In the genomic region with DNA sequence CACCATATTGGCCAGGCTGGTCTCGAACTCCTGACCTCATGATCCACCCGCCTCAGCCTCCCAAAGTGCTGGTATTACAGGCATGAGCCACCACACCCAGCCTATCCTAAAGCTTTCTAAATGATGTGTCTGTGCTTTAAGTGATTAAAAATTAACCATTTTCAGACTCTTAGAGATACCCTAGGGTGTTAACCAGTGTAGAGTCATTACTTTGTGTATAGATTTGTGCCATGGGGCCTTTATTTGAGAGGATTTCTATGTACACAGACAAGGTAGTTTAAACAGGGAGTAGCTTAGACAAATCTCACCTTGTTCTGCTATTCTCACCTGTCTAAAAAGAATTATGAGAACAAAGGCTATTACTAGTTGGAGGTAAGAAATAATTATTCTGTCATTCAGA, we compare ENCODE assay signal across 23 cellular contexts. TPM values are rescaled to one million over a fixed set of nuclear protein-coding genes. Genes with fewer than 3 reads are reported as not detected.
DNase-seq lines count a peak whose midpoint lies in the region; ATAC-seq and TF ChIP-seq lines count a peak whose summit lies in the region.
"Had no signal": no experiment of that assay in that cellular context is flagged by ENCODE, and none has a peak within 500 bp of the region (broad histone marks: within the 10 kb centered on the region; RNA-seq: fewer than 3 reads in every experiment).

No MANE protein-coding gene starts in this region.

- no peak overlapping the region for H3K4me3 ChIP-seq in psoas muscle
- no peak overlapping the region for H3K4me3 ChIP-seq in spleen
- H3K4me3 ChIP-seq: A549; BLaER1 treated with 17β-estradiol and CSF1 and Interleukin-3, amounts not matched to agents 10 nM and 100 nM; GM23248 had no signal

- H3K4me1 ChIP-seq in psoas muscle (peaks cover 11% of the 10 kb centered on the region), spleen (peaks cover 0 to 7% (median 2%) of the 10 kb centered on the region in 6 donors)
- H3K4me1 ChIP-seq: A549 had no signal

- H3K36me3 ChIP-seq in psoas muscle (ENCODE audit: insufficient read depth in 1 of 2, low read depth in 1 of 2), result peaks cover 0 to 3% of the 10 kb centered on the region in 2 donors
- peaks cover 0 to 3% (median 0%) of the 10 kb centered on the region in 6 donors for H3K36me3 ChIP-seq in spleen

- no peak for TF ChIP-seq CTCF in psoas muscle (IDR thresholded peaks at IDR 0.05)
- no peak for TF ChIP-seq CTCF in spleen (IDR thresholded peaks at IDR 0.05 in 8 of 11, conservative IDR thresholded peaks at IDR 0.05 in 3 of 11)

- intact Hi-C loops in left colon (cut with DNase I, micrococcal nuclease) (no loop called here), psoas muscle (cut with DNase I) (no loop called here), spleen (cut with DNase I; ENCODE audit: low total_unique reads) (no loop called here)

- H3K9me3 ChIP-seq in psoas muscle, result no peaks in the 10 kb centered on the region
- H3K9me3 ChIP-seq in spleen, result no peaks in the 10 kb centered on the region
- H3K9me3 ChIP-seq: A549; BLaER1 treated with 17β-estradiol and CSF1 and Interleukin-3, amounts not matched to agents 10 nM and 100 nM had no signal

- no peaks in the 10 kb centered on the region for H3K27me3 ChIP-seq in psoas muscle (ENCODE audit: insufficient read depth in 3 of 3, low read length in 2 of 3)
- no peaks in the 10 kb centered on the region for H3K27me3 ChIP-seq in spleen (replicated peaks in 1 of 7)
- H3K27me3 ChIP-seq: BLaER1 treated with 17β-estradiol and CSF1 and Interleukin-3, amounts not matched to agents 10 nM and 100 nM had no signal

- 93 to 97% (median 94%) methylated on average over 2 of the region's 2 CpGs for WGBS in psoas muscle, 3 donors
- 84 to 97% (median 96%) methylated on average over 2 of the region's 2 CpGs for WGBS in spleen, 5 donors

- no peak for TF ChIP-seq POLR2A in spleen (IDR thresholded peaks at IDR 0.05)

- ATAC-seq in left colon (peak; percentile 82), psoas muscle (no peak)
- ATAC-seq: A549, Panc1 had no signal

- H3K27ac ChIP-seq in psoas muscle (peak overlapping the region; percentile 23), spleen (no peak overlapping the region)
- H3K27ac ChIP-seq: A549; BLaER1 treated with 17β-estradiol and CSF1 and Interleukin-3, amounts not matched to agents 10 nM and 100 nM; GM23248; HL-60; RWPE1 had no signal

- peak in 2 of 3 experiments; percentile 13 to 71 for DNase-seq in NCI-H1417 (lab: John Stamatoyannopoulos, UW)
- DNase-seq in NCI-H146 treated with DMSO at 0.1 percent for 48 hours (lab: John Stamatoyannopoulos, UW; ENCODE audit: unreplicated experiment), result peak; percentile 67
- DNase-seq in left colon, result no peak
- no peak for DNase-seq in psoas muscle
- DNase-seq in spleen, result no peak
- no peak for DNase-seq in NCI-H226
- DNase-seq in HuH-7 (ENCODE audit: low spot score), result no peak
- DNase-seq: AML-193; CD4-positive, alpha-beta T cell; GM23248; H7; NCI-H1048; NCI-H1436; NCI-H1930; NCI-H446 treated with DMSO at 0.1 percent for 48 hours; NCI-H526; NCI-H82; SHP77 had no signal

RNA-seq across cellular contexts. Expression of gene PLEKHM2, which starts 12.7 kb away (rescaled TPM):
- total RNA-seq in left colon (10 to 100 TPM; 31.5 to 37.0 TPM), psoas muscle (100 to 1,000 TPM; 137 to 177 (median 156) TPM), spleen (10 to 100 TPM; 59.1 to 96.0 (median 65.8) TPM)
- polyA plus RNA-seq in psoas muscle (100 to 1,000 TPM in 1 of 3 donors, 10 to 100 TPM in 2; 78.1 to 167 (median 86.8) TPM), spleen (10 to 100 TPM; 25.9 to 54.1 (median 37.1) TPM)

RNA-seq across cellular contexts. Expression of gene DDI2, which starts 54.2 kb away (rescaled TPM):
- 10 to 100 TPM; 27.4 to 37.6 TPM for total RNA-seq in left colon
- 10 to 100 TPM; 23.8 to 80.2 (median 39.5) TPM for total RNA-seq in psoas muscle
- 10 to 100 TPM in 2 of 3 donors, 1 to 10 TPM in 1; 4.8 to 35.4 (median 18.7) TPM for polyA plus RNA-seq in psoas muscle
- total RNA-seq in spleen, result 10 to 100 TPM; 43.3 to 75.4 (median 47.2) TPM
- polyA plus RNA-seq in spleen, result 1 to 10 TPM; 4.8 to 7.7 (median 6.2) TPM

Comparison
In these comparisons a context has a peak if more than half of its experiments do, and no peak if none do; other contexts are left out.
1. DNase-seq: peak in NCI-H1417 (2 of 3) and NCI-H146 treated with DMSO at 0.1 percent for 48 hours (single experiment); none in left colon (0 of 2), psoas muscle (0 of 2), spleen (single experiment), NCI-H226 (single experiment) and HuH-7 (single experiment).